In genomic region chr2:132202866-132203265, GRCh38 we compare ENCODE assay signal across 1 cellular context.
A peak's percentile ranks its signal among the peaks of the same experiment; 100 is the strongest.
TF ChIP-seq lines count a peak whose summit lies in the region.

No MANE protein-coding gene starts in this region.

TF ChIP-seq in GM12878, 131 proteins besides CTCF, POLR2A, EP300 and RAD21 (continued from another document):
- TF ChIP-seq MEF2B (IDR thresholded peaks at IDR 0.05; ENCODE audit: partially characterized antibody, poor library complexity, severe bottlenecking) = peak; percentile 69
